ENCODE assay signal across 22 cellular contexts in the genomic region with DNA sequence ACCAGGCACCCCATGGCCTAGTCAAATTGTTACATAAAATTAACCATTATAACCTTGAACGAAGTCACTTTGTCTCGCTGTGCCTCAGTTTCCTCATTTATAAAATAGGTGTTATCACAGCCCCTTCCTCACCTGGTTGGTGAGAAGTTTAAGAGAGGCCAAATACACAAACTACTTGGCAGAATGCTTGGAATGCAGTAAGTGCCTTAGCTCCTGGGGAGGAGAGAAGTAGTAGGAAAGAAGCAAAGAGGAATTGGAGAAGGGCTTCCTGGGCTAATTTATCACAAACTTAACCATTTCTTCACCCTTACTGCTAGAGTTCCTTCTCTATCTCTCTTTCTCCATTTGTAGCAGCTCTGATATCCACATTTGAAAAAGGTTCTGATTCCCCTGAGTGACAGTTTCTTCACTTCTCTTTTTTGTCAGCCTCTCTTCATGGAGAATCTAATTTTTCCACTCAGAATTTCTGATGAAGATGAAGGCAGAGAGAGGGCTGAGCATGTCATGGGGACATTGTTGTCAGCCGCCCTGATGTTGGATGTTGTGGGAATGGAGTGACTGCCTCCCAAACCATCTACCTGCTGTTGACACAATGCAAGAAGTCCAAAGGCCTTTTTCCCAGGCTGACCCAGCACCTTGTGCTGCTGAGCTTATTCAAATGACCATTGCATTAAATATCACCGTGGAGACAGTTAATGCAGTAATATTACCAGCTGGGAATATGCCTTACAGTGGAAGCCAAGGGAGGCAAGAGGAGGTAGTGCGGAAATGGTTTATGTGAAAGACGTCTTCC.
"Had no signal": no experiment of that assay in that cellular context is flagged by ENCODE, and none has a peak within 500 bp of the region (broad histone marks: within the 10 kb centered on the region; RNA-seq: fewer than 3 reads in every experiment).

No MANE protein-coding gene starts in this region.

- H3K9me3 ChIP-seq: neutrophil, psoas muscle, right lobe of liver, spleen, tibial artery, upper lobe of right lung, vagina had no signal

- H3K4me1 ChIP-seq: psoas muscle, upper lobe of right lung, vagina had no signal

- H3K36me3 ChIP-seq: neutrophil, right lobe of liver, spleen, tibial artery, upper lobe of right lung, vagina had no signal

- DNase-seq: cortex of kidney; dorsolateral prefrontal cortex; effector memory CD8-positive, alpha-beta T cell; foreskin keratinocyte; immature natural killer cell; kidney; left cardiac atrium; left ventricle myocardium superior; naive thymus-derived CD8-positive, alpha-beta T cell; psoas muscle; retina; right lobe of liver; spleen; stimulated activated CD4-positive, alpha-beta T cell treated with anti-CD3 and anti-CD28 coated beads, Interleukin-15, amount 100 ng/mL, for 24 hours; stimulated activated CD4-positive, alpha-beta T cell treated with anti-CD3 and anti-CD28 coated beads, Interleukin-1b, Interleukin-23, amount 100 ng/mL, for 48 hours; stimulated activated CD4-positive, alpha-beta T cell treated with anti-CD3 and anti-CD28 coated beads, Interleukin-4, amount 100 ng/mL, for 24 hours; tibial artery; upper lobe of right lung had no signal

- H3K27ac ChIP-seq: foreskin keratinocyte, neutrophil, psoas muscle, right lobe of liver, spleen, tibial artery, upper lobe of right lung, vagina had no signal

- H3K27me3 ChIP-seq: foreskin keratinocyte, right lobe of liver, vagina had no signal

- FAIRE-seq: kidney had no signal

- ATAC-seq: effector memory CD8-positive, alpha-beta T cell; foreskin keratinocyte; left cardiac atrium; left ventricle myocardium superior; naive thymus-derived CD8-positive, alpha-beta T cell; psoas muscle; stimulated activated memory B cell treated with anti-CD40 and anti-IgM and Interleukin-4, amounts not matched to agents 10 μg/mL and 1 μg/mL and 100 μg/mL, for 72 hours; upper lobe of right lung had no signal

- H3K4me3 ChIP-seq: dorsolateral prefrontal cortex, lung, psoas muscle, right lobe of liver, spleen, tibial artery, upper lobe of right lung, vagina had no signal
